8 cellular contexts compared by ENCODE assay signal in the genomic region with DNA sequence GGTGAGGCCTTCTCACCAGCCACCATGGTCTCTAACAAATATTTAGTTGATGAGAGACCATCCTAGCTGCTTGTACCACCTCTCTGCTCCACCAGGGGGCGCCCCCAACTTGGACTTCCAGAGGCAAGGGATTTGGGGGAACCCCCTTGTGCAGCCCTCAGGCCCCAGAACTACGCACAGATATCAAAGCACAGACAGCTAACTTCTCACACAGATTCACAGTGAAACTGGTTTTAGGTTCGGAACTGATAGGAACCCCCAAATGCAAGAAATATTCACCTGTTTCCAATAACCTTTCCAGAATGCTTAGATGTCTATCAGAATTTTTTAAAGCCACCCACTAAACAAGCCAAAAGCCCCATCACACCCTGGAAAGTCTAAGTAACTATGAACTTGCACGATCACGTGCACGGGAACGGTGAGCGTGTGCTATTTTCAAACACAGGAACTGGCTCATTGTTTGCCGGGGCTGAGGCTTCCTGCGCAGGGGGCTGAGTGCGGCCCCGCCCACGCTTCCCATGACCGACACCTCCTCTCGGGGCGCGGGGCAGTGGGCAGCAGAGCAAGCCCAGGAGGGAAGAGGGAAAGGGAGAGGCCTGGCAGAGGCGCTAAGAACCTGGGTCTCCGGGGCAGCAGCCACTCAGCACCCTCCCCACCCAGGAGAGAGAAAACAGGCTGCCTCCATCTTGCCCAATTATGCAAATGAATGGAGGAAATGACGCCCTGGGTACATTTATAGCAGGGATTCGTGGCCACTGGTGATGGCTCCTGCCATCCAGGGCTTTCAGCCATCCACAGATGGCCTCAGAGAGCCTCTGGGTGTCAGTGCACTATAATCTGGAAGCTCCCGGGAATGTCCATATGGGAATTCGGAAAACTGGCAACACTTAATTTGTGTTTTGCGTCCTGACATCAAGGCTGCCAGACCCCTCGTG.
A peak's percentile ranks its signal among the peaks of the same experiment; 100 is the strongest.
DNase-seq lines count a peak whose midpoint lies in the region; ATAC-seq and TF ChIP-seq lines count a peak whose summit lies in the region.

No MANE protein-coding gene starts in this region.

- peak; percentile 96 for TF ChIP-seq CTCF in LNCAP (IDR thresholded peaks at IDR 0.05)

- no peaks in the 10 kb centered on the region for H3K36me3 ChIP-seq in urinary bladder (ENCODE audit: insufficient read depth)

- WGBS in urinary bladder = 27% methylated on average over 25 of the region's 25 CpGs

- peak; percentile 88 for ATAC-seq in Right ventricle myocardium superior (ENCODE audit: poor library complexity)

- peaks cover 85% of the 10 kb centered on the region for H3K4me1 Mint-ChIP-seq in activated naive CD8-positive, alpha-beta T cell (ENCODE audit: low read depth)

- no peak overlapping the region for H3K27ac ChIP-seq in urinary bladder (ENCODE audit: low read depth)

- H3K4me1 ChIP-seq in urinary bladder (ENCODE audit: insufficient read depth) = no peaks in the 10 kb centered on the region

- peaks cover 2% of the 10 kb centered on the region for H3K36me3 Mint-ChIP-seq in activated naive CD8-positive, alpha-beta T cell

- intact Hi-C loops in Right ventricle myocardium superior (cut with DNase I) = loop anchor here (2.0 kb wide), 1 partner anchor 95 kb away; no protein-coding TSS in a partner anchor

- H3K27me3 Mint-ChIP-seq in activated naive CD8-positive, alpha-beta T cell = no peaks in the 10 kb centered on the region

- DNase-seq in GM03348 (ENCODE audit: low spot score) (peak; percentile 86), GOT3 (lab: John Stamatoyannopoulos, UW) (peak; percentile 27), SK-N-DZ (ENCODE audit: low spot score) (peak; percentile 75), Right ventricle myocardium superior (peak; percentile 93), pulmonary artery endothelial cell (ENCODE audit: low read depth, low spot score) (peak; percentile 92)

- H3K4me3 ChIP-seq in urinary bladder (ENCODE audit: low read depth, low read length) = peak overlapping the region; percentile 4

- peak overlapping the region; percentile 99 for H3K27ac Mint-ChIP-seq in activated naive CD8-positive, alpha-beta T cell

- H3K9me3 Mint-ChIP-seq in activated naive CD8-positive, alpha-beta T cell (ENCODE audit: low read depth) = no peaks in the 10 kb centered on the region

- peak overlapping the region; percentile 91 for H3K4me3 Mint-ChIP-seq in activated naive CD8-positive, alpha-beta T cell

Comparison
In these comparisons a context has a peak if more than half of its experiments do, and no peak if none do; other contexts are left out.
1. DNase-seq: peak in every context shown above with its lines; median percentile 93 in Right ventricle myocardium superior; 92 in pulmonary artery endothelial cell; 86 in GM03348; 75 in SK-N-DZ; 27 in GOT3.